Comparison of ENCODE assay signal across 6 cellular contexts in genomic region chr1:156226116-156226538, GRCh38.
DNase-seq lines count a peak whose midpoint lies in the region; ATAC-seq lines count a peak whose summit lies in the region.

No MANE protein-coding gene starts in this region.

- H3K27ac ChIP-seq in cingulate gyrus (ENCODE audit: low read depth, low read length) = peak overlapping the region; percentile 67

- DNase-seq in NCI-H524 (lab: John Stamatoyannopoulos, UW) (no peak), NCI-H2227 treated with DMSO at 0.1 percent for 48 hours (lab: John Stamatoyannopoulos, UW) (no peak)
- DNase-seq in stimulated activated naive CD4-positive, alpha-beta T cell treated with Interleukin-2 at 50 U/mL for 16 hours (lab: John Stamatoyannopoulos, UW) = no peak

- ATAC-seq in GM19372 (IDR thresholded peaks at IDR 0.05; ENCODE audit: low read depth, unreplicated experiment) (peak; percentile 58), HG03039 (IDR thresholded peaks at IDR 0.05; ENCODE audit: unreplicated experiment) (peak; percentile 63)
